In the genomic region with DNA sequence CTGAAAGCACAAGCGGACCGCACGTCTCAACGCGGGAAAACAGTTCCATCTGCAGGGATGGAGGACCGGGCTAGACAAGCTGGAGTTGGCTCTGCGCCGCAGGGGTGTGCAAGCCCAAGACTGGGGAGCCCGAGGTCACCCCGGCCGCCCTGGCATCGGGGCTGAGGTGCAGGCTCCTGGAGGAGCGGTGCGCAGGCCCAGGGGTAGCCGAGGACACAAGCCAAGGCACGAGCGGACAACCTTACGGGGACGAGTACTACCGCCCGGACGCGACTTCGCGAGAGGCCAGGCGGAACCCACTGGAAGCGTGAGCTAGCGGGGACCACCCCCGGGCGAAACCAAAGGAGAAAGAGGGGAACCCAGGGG, we compare ENCODE assay signal across 8 cellular contexts. TPM values are rescaled to one million over a fixed set of nuclear protein-coding genes. Genes with fewer than 3 reads are reported as not detected.
DNase-seq lines count a peak whose midpoint lies in the region; ATAC-seq lines count a peak whose summit lies in the region.
"Not testable (repeated sequence)": the region's sequence is repeated elsewhere in the genome, so short reads cannot be mapped to it uniquely, and the experiment has no call there.

No MANE protein-coding gene starts in this region.

- H3K4me3 ChIP-seq in SJSA1, result peak overlapping the region; percentile 50

- H3K27me3 Mint-ChIP-seq in stimulated activated naive B cell treated with anti-CD40 and anti-IgM and Interleukin-4, amounts not matched to agents 10 μg/mL and 1 μg/mL and 100 μg/mL, for 72 hours, result not testable (repeated sequence)

- H3K27me3 ChIP-seq in SJSA1 (replicated peaks), result not testable (repeated sequence)

- peak; percentile 45 for ATAC-seq in GM21390 (IDR thresholded peaks at IDR 0.05; ENCODE audit: unreplicated experiment)
- peak; percentile 57 for ATAC-seq in HG03439 (IDR thresholded peaks at IDR 0.05; ENCODE audit: unreplicated experiment)
- peak; percentile 51 to 67 for ATAC-seq in stimulated activated naive B cell treated with anti-CD40 and anti-IgM and Interleukin-4, amounts not matched to agents 10 μg/mL and 1 μg/mL and 100 μg/mL, for 72 hours (replicated peaks)

- peaks cover 14% of the 10 kb centered on the region for H3K36me3 ChIP-seq in SJSA1

- DNase-seq in D341Med (ENCODE audit: low spot score), result peak; percentile 37
- DNase-seq in SJSA1 (ENCODE audit: low read depth in 1 of 2, low spot score in 2 of 2), result peak in 1 of 2 experiments; percentile 63
- peak; percentile 10 for DNase-seq in amniotic stem cell (lab: John Stamatoyannopoulos, UW)
- DNase-seq in germinal center (ENCODE audit: low spot score), result peak; percentile 24
- peak; percentile 20 for DNase-seq in myocyte (ENCODE audit: low read depth)
- not testable (repeated sequence) for DNase-seq in stimulated activated naive B cell treated with anti-CD40 and anti-IgM and Interleukin-4, amounts not matched to agents 10 μg/mL and 1 μg/mL and 100 μg/mL, for 72 hours

- not testable (repeated sequence) for H3K9me3 Mint-ChIP-seq in stimulated activated naive B cell treated with anti-CD40 and anti-IgM and Interleukin-4, amounts not matched to agents 10 μg/mL and 1 μg/mL and 100 μg/mL, for 72 hours

- H3K27ac Mint-ChIP-seq in stimulated activated naive B cell treated with anti-CD40 and anti-IgM and Interleukin-4, amounts not matched to agents 10 μg/mL and 1 μg/mL and 100 μg/mL, for 72 hours, result peak overlapping the region; percentile 92

- peak overlapping the region; percentile 91 to 95 for H3K4me3 Mint-ChIP-seq in stimulated activated naive B cell treated with anti-CD40 and anti-IgM and Interleukin-4, amounts not matched to agents 10 μg/mL and 1 μg/mL and 100 μg/mL, for 72 hours

- not testable (repeated sequence) for H3K9me3 ChIP-seq in SJSA1 (replicated peaks)

- peaks cover 7 to 11% of the 10 kb centered on the region in 2 donors for H3K4me1 Mint-ChIP-seq in stimulated activated naive B cell treated with anti-CD40 and anti-IgM and Interleukin-4, amounts not matched to agents 10 μg/mL and 1 μg/mL and 100 μg/mL, for 72 hours

- H3K36me3 Mint-ChIP-seq in stimulated activated naive B cell treated with anti-CD40 and anti-IgM and Interleukin-4, amounts not matched to agents 10 μg/mL and 1 μg/mL and 100 μg/mL, for 72 hours, result not testable (repeated sequence)

- 0 out of 2 replicates have a peak overlapping the region, but pooled peaks have one; percentile 2 for H3K27ac ChIP-seq in SJSA1

- not testable (repeated sequence) for H3K4me1 ChIP-seq in SJSA1 (replicated peaks)

RNA-seq across cellular contexts. Expression of a gene that starts 8.5 kb away (rescaled TPM):
- total RNA-seq in SJSA1 (2014; rRNA removed; shearing (Covaris generic)), result 1.0 and 1.3 TPM in 2 replicates
- total RNA-seq in myocyte, result 1.0 and 1.2 TPM in 2 replicates
- 2.7 TPM for polyA plus RNA-seq in myocyte (2012)

RNA-seq across cellular contexts. Expression of a gene that starts 53.7 kb away (rescaled TPM):
- not detected in 2 replicates for total RNA-seq in SJSA1 (2014; rRNA removed; shearing (Covaris generic))
- total RNA-seq in myocyte, result 1.2 and 1.6 TPM in 2 replicates
- 1.7 TPM for polyA plus RNA-seq in myocyte (2012)
